In genomic region chr7:151168022-151168786, GRCh38 we compare ENCODE assay signal across 8 cellular contexts. TPM values are rescaled to one million over a fixed set of nuclear protein-coding genes. Genes with fewer than 3 reads are reported as not detected.
DNase-seq lines count a peak whose midpoint lies in the region; ATAC-seq and TF ChIP-seq lines count a peak whose summit lies in the region.

No MANE protein-coding gene starts in this region.

- no peaks in the 10 kb centered on the region for H3K36me3 ChIP-seq in body of pancreas (replicated peaks in 1 of 2; ENCODE audit: insufficient read depth in 1 of 2, low read depth in 2 of 2)

- H3K9me3 ChIP-seq in body of pancreas: no peaks in the 10 kb centered on the region

- intact Hi-C loops in body of pancreas (cut with DNase I): no loop called here

- peak; percentile 46 to 69 (median 55) for TF ChIP-seq CTCF in body of pancreas (IDR thresholded peaks at IDR 0.05)

- peaks cover 18% of the 10 kb centered on the region for H3K4me1 ChIP-seq in body of pancreas

- TF ChIP-seq POLR2A in body of pancreas (IDR thresholded peaks at IDR 0.05): no peak

- peak; percentile 56 for ATAC-seq in HG03442 (IDR thresholded peaks at IDR 0.05; ENCODE audit: unreplicated experiment)
- ATAC-seq in body of pancreas: peak; percentile 58
- ATAC-seq in left lobe of liver: peak; percentile 66
- ATAC-seq in HG03159 (IDR thresholded peaks at IDR 0.05; ENCODE audit: unreplicated experiment): no peak

- peaks cover 0 to 25% of the 10 kb centered on the region in 2 donors for H3K27me3 ChIP-seq in body of pancreas

- peak overlapping the region in 1 of 2 donors; percentile 30 for H3K4me3 ChIP-seq in body of pancreas

- H3K27ac ChIP-seq in body of pancreas: no peak overlapping the region

- 4 to 9% methylated on average over 10 to 46 of the region's 51 CpGs for WGBS in body of pancreas, 2 donors

- DNase-seq in GDM1 (lab: John Stamatoyannopoulos, UW): peak; percentile 20
- DNase-seq in T-helper 2 cell: peak; percentile 40 to 56 (median 46)
- peak; percentile 19 to 59 (median 34) for DNase-seq in body of pancreas
- no peak for DNase-seq in left lobe of liver (ENCODE audit: low spot score)
- DNase-seq in stimulated activated CD8-positive, alpha-beta memory T cell treated with anti-CD3 and anti-CD28 coated beads, Interleukin-12 subunit alpha, Interleukin-12 subunit beta, amount 100 ng/mL, for 1 hour (ENCODE audit: low read depth): peak; percentile 29
- no peak for DNase-seq in foreskin melanocyte

RNA-seq across cellular contexts. Expression of gene GBX1, which starts 0.7 kb away (rescaled TPM):
- total RNA-seq in body of pancreas (not detected), left lobe of liver (not detected)

RNA-seq across cellular contexts. Expression of gene ASB10, which starts 18.8 kb away (rescaled TPM):
- not detected for total RNA-seq in body of pancreas
- total RNA-seq in left lobe of liver: not detected

RNA-seq across cellular contexts. Expression of gene H2BK1, which starts 42.1 kb away (rescaled TPM):
- total RNA-seq in body of pancreas (not detected), left lobe of liver (not detected)

RNA-seq across cellular contexts. Expression of gene ABCF2, which starts 58.8 kb away (rescaled TPM):
- 10 to 100 TPM; 11.9 to 13.5 TPM for total RNA-seq in body of pancreas
- 7.8 TPM for total RNA-seq in left lobe of liver

Comparison
In these comparisons a context has a peak if more than half of its experiments do, and no peak if none do; other contexts are left out.
1. DNase-seq: peak in GDM1 (single experiment), T-helper 2 cell (5 of 5), body of pancreas (4 of 4) and stimulated activated CD8-positive, alpha-beta memory T cell treated with anti-CD3 and anti-CD28 coated beads, Interleukin-12 subunit alpha, Interleukin-12 subunit beta, amount 100 ng/mL, for 1 hour (single experiment); none in left lobe of liver (single experiment) and foreskin melanocyte (single experiment).